26 cellular contexts compared by ENCODE assay signal in the genomic region with DNA sequence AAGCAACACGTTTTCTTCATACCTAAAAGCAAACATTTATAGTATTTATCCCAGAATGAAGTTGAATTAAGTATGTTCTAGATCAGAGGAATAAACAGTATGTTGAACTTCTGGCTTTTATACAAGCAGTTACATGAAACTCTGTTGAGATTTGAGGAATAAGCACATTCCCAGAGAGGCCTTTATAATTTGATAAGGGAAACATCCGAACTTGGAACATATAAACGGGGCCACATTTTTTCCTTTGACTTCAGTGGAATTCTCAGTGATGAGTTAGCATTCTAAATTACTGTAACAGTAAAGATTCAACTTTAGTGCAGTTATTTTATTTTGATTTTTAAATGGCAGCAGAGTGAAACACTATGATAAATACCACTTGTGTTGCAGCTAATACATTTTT.
DNase-seq lines count a peak whose midpoint lies in the region; ATAC-seq, FAIRE-seq and TF ChIP-seq lines count a peak whose summit lies in the region.
"Had no signal": no experiment of that assay in that cellular context is flagged by ENCODE, and none has a peak within 500 bp of the region (broad histone marks: within the 10 kb centered on the region; RNA-seq: fewer than 3 reads in every experiment).

No MANE protein-coding gene starts in this region.

- H3K4me1 Mint-ChIP-seq in mesothelial cell of epicardium: peaks cover 41% of the 10 kb centered on the region
- H3K4me1 Mint-ChIP-seq: CD4-positive, CD25-positive, alpha-beta regulatory T cell; CD8-positive, alpha-beta memory T cell; IgD-negative memory B cell had no signal

- no peaks in the 10 kb centered on the region for H3K36me3 Mint-ChIP-seq in mesothelial cell of epicardium
- H3K36me3 Mint-ChIP-seq: CD4-positive, CD25-positive, alpha-beta regulatory T cell; CD8-positive, alpha-beta memory T cell; IgD-negative memory B cell had no signal

- no peak for TF ChIP-seq EP300 in A549 (IDR thresholded peaks at IDR 0.05)

- H3K4me3 ChIP-seq in A549 (no peak overlapping the region), SK-N-MC (peak overlapping the region; percentile 55), adrenal gland (no peak overlapping the region)

- no peaks in the 10 kb centered on the region for H3K36me3 ChIP-seq in SK-N-MC (ENCODE audit: insufficient read depth, low read length)
- H3K36me3 ChIP-seq in adrenal gland (replicated peaks in 1 of 2): no peaks in the 10 kb centered on the region
- H3K36me3 ChIP-seq: BE2C had no signal

- no peak for TF ChIP-seq POLR2A in A549 (IDR thresholded peaks at IDR 0.05; ENCODE audit: low read length)
- no peak for TF ChIP-seq POLR2A in adrenal gland (IDR thresholded peaks at IDR 0.05)

- H3K9ac ChIP-seq in SK-N-MC (ENCODE audit: insufficient read length): peak overlapping the region; percentile 49

- no peaks in the 10 kb centered on the region for H3K9me3 ChIP-seq in A549
- no peaks in the 10 kb centered on the region for H3K9me3 ChIP-seq in SK-N-MC (ENCODE audit: low read depth, low read length)
- H3K9me3 ChIP-seq in adrenal gland (replicated peaks in 1 of 3): no peaks in the 10 kb centered on the region
- H3K9me3 ChIP-seq: BE2C had no signal

- H3K4me2 ChIP-seq in A549: peak overlapping the region; percentile 74

- no peaks in the 10 kb centered on the region for H3K27me3 Mint-ChIP-seq in mesothelial cell of epicardium (ENCODE audit: low read depth)
- H3K27me3 Mint-ChIP-seq: IgD-negative memory B cell had no signal

- CTCF ChIA-PET in A549 (lab: Yijun Ruan, JAX): no interaction called here

- WGBS in A549 (ENCODE audit: missing lambda C conversion rate): 21% methylated on average over 3 of the region's 3 CpGs
- 40 to 48% (median 45%) methylated on average over 3 of the region's 3 CpGs for WGBS in adrenal gland, 4 donors

- no peak for TF ChIP-seq RAD21 in A549 (conservative IDR thresholded peaks at IDR 0.05 in 1 of 2, IDR thresholded peaks at IDR 0.05 in 1 of 2)

- peaks cover 12% of the 10 kb centered on the region for H3K9me3 Mint-ChIP-seq in mesothelial cell of epicardium
- H3K9me3 Mint-ChIP-seq: CD4-positive, CD25-positive, alpha-beta regulatory T cell; HFFc6 had no signal

- ATAC-seq in A549: no peak
- ATAC-seq: HCT116, HepG2 had no signal

- H3K27ac ChIP-seq in A549 (peak overlapping the region; percentile 46 to 80), SK-N-MC (peak overlapping the region; percentile 87), adrenal gland (no peak overlapping the region)

- no peak for FAIRE-seq in A549 (lab: Jason Lieb, UNC)
- FAIRE-seq in endometrium (lab: Jason Lieb, UNC): peak; percentile 48
- FAIRE-seq: G401.6, GM12891, HepG2 had no signal

- TF ChIP-seq CTCF in A549 (IDR thresholded peaks at IDR 0.05) (no peak), mesothelial cell of epicardium (IDR thresholded peaks at IDR 0.05; ENCODE audit: unreplicated experiment) (no peak), adrenal gland (IDR thresholded peaks at IDR 0.05) (no peak)

- H3K4me3 Mint-ChIP-seq in mesothelial cell of epicardium: no peak overlapping the region
- H3K4me3 Mint-ChIP-seq: CD4-positive, CD25-positive, alpha-beta regulatory T cell; CD8-positive, alpha-beta memory T cell; HFFc6; IgD-negative memory B cell had no signal

- peak overlapping the region; percentile 59 for H3K27ac Mint-ChIP-seq in mesothelial cell of epicardium
- H3K27ac Mint-ChIP-seq: CD4-positive, CD25-positive, alpha-beta regulatory T cell; CD8-positive, alpha-beta memory T cell; HFFc6; IgD-negative memory B cell had no signal

- DNase-seq in A549 (ENCODE audit: low read depth in 1 of 2, low spot score in 1 of 2): no peak
- no peak for DNase-seq in SK-N-MC (ENCODE audit: low read depth, low spot score)
- no peak for DNase-seq in mesothelial cell of epicardium (ENCODE audit: low spot score in 2 of 2, unreplicated experiment in 2 of 2)
- no peak for DNase-seq in cerebellar nuclear complex (lab: John Stamatoyannopoulos, UW)
- DNase-seq in adrenal gland: no peak
- no peak for DNase-seq in midbrain (lab: John Stamatoyannopoulos, UW)
- DNase-seq in NCI-H2196 treated with DMSO at 0.1 percent for 48 hours (lab: John Stamatoyannopoulos, UW; ENCODE audit: unreplicated experiment): no peak
- DNase-seq: 8988T; ACHN; BE2C; C1 segment of cervical spinal cord; CD4-positive, CD25-positive, alpha-beta regulatory T cell; CD8-positive, alpha-beta memory T cell; COR-L47; DMS 273 treated with DMSO at 0.1 percent for 48 hours; DMS53; DND-41; GOT3; H7; HFFc6 had no signal

- H3K4me1 ChIP-seq in A549 (peaks cover 61% of the 10 kb centered on the region), adrenal gland (replicated peaks in 1 of 2) (no peaks in the 10 kb centered on the region)
- H3K4me1 ChIP-seq: BE2C had no signal

- POLR2A ChIA-PET in A549 (lab: Yijun Ruan, JAX): no interaction called here

- intact Hi-C loops in adrenal gland (cut with DNase I): no loop called here

- no peaks in the 10 kb centered on the region for H3K27me3 ChIP-seq in adrenal gland

TF ChIP-seq in A549, 52 proteins besides CTCF, POLR2A, EP300 and RAD21:
- no peak for TF ChIP-seq JUN (IDR thresholded peaks at IDR 0.05)
- no peak for TF ChIP-seq NPAS2 (CRISPR knock-in tag; IDR thresholded peaks at IDR 0.05; ENCODE audit: borderline replicate concordance)
- TF ChIP-seq MAFK (IDR thresholded peaks at IDR 0.05; ENCODE audit: partially characterized antibody): no peak
- no peak for TF ChIP-seq ESRRA (IDR thresholded peaks at IDR 0.05; ENCODE audit: borderline replicate concordance, low read length)
- TF ChIP-seq GATA3 (IDR thresholded peaks at IDR 0.05; ENCODE audit: borderline replicate concordance): no peak
- TF ChIP-seq, protein P1, sequence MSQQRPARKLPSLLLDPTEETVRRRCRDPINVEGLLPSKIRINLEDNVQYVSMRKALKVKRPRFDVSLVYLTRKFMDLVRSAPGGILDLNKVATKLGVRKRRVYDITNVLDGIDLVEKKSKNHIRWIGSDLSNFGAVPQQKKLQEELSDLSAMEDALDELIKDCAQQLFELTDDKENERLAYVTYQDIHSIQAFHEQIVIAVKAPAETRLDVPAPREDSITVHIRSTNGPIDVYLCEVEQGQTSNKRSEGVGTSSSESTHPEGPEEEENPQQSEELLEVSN (IDR thresholded peaks at IDR 0.05; ENCODE audit: borderline replicate concordance, low read depth): no peak
- no peak for TF ChIP-seq BHLHE40 (IDR thresholded peaks at IDR 0.05; ENCODE audit: low read depth, low read length)
- no peak for TF ChIP-seq KDM5A (IDR thresholded peaks at IDR 0.05)
- TF ChIP-seq EHMT2 (IDR thresholded peaks at IDR 0.05; ENCODE audit: low read depth): no peak
- TF ChIP-seq FOXS1 (CRISPR knock-in tag; IDR thresholded peaks at IDR 0.05): no peak
- TF ChIP-seq HEYL (CRISPR knock-in tag; IDR thresholded peaks at IDR 0.05): no peak
- TF ChIP-seq, protein P2, sequence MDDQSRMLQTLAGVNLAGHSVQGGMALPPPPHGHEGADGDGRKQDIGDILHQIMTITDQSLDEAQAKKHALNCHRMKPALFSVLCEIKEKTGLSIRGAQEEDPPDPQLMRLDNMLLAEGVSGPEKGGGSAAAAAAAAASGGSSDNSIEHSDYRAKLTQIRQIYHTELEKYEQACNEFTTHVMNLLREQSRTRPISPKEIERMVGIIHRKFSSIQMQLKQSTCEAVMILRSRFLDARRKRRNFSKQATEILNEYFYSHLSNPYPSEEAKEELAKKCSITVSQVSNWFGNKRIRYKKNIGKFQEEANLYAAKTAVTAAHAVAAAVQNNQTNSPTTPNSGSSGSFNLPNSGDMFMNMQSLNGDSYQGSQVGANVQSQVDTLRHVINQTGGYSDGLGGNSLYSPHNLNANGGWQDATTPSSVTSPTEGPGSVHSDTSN (IDR thresholded peaks at IDR 0.05): no peak
- no peak for TF ChIP-seq NR3C1 (IDR thresholded peaks at IDR 0.05)
- TF ChIP-seq MYC (IDR thresholded peaks at IDR 0.05; ENCODE audit: borderline replicate concordance, low read length): no peak
- TF ChIP-seq, protein P3, sequence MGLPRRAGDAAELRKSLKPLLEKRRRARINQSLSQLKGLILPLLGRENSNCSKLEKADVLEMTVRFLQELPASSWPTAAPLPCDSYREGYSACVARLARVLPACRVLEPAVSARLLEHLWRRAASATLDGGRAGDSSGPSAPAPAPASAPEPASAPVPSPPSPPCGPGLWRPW (IDR thresholded peaks at IDR 0.05): no peak
- TF ChIP-seq JUNB (IDR thresholded peaks at IDR 0.05): no peak
- TF ChIP-seq HDAC2 (IDR thresholded peaks at IDR 0.05): no peak

Comparison
In these comparisons a context has a peak if more than half of its experiments do, and no peak if none do; other contexts are left out.
1. H3K27ac ChIP-seq: peak in A549 (2 of 2) and SK-N-MC (single experiment); none in adrenal gland (0 of 5).